In genomic region chrX:40571164-40571563, GRCh38 we compare ENCODE assay signal across 15 cellular contexts. TPM values are rescaled to one million over a fixed set of nuclear protein-coding genes. Genes with fewer than 3 reads are reported as not detected.
DNase-seq lines count a peak whose midpoint lies in the region; ATAC-seq, FAIRE-seq and TF ChIP-seq lines count a peak whose summit lies in the region.
"Not testable (repeated sequence)": the region's sequence is repeated elsewhere in the genome, so short reads cannot be mapped to it uniquely, and the experiment has no call there.
"Had no signal": no experiment of that assay in that cellular context is flagged by ENCODE, and none has a peak within 500 bp of the region (broad histone marks: within the 10 kb centered on the region; RNA-seq: fewer than 3 reads in every experiment).

No MANE protein-coding gene starts in this region.

- not testable (repeated sequence) for FAIRE-seq in HepG2 (lab: Jason Lieb, UNC)

- in situ Hi-C loops in HepG2 (cut with HindIII; ENCODE audit: extremely low pct_ligation_motif_present, low pct_unique_long_range_greater_than_20kb) = not testable (repeated sequence)

- CTCF ChIA-PET in activated CD4-positive, alpha-beta memory T cell treated with anti-CD3 and anti-CD28 coated beads for 36 hours (lab: Charles Lee) = interaction anchor here (1.7 kb wide), 1 partner anchor 27 kb away, joined by 6 read pairs; no protein-coding TSS in a partner anchor
- CTCF ChIA-PET in activated naive CD4-positive, alpha-beta T cell treated with anti-CD3 and anti-CD28 coated beads, Interleukin-2, amount 10 ng/mL, durations not matched to agents 7 days and 5 days (lab: Charles Lee) = interaction anchor here (0.7 kb wide), 1 partner anchor 27 kb away, joined by 4 read pairs; no protein-coding TSS in a partner anchor
- CTCF ChIA-PET in HepG2 (lab: Yijun Ruan, JAX; ENCODE audit: low intra/inter-chr PET ratio, low total read pairs) = not testable (repeated sequence)

- H3K4me3 ChIP-seq in DOHH2 (ENCODE audit: low read length) = peak overlapping the region; percentile 43
- H3K4me3 ChIP-seq in HepG2 (replicated peaks in 1 of 3; ENCODE audit: insufficient read depth in 1 of 3, low read depth in 2 of 3, low read length in 3 of 3) = peak overlapping the region in 2 of 3 experiments; percentile 16 to 40; a peak in 2 of 6 replicates

- TF ChIP-seq RAD21 in HepG2 (CRISPR knock-in tag; IDR thresholded peaks at IDR 0.05) = not testable (repeated sequence)

- H3K9ac ChIP-seq in HepG2 (ENCODE audit: insufficient read depth, low read depth, low read length) = not testable (repeated sequence)

- H3K27me3 ChIP-seq in DOHH2 (ENCODE audit: control insufficient read depth, low read length); HepG2 (ENCODE audit: control insufficient read depth in 1 of 2, insufficient read depth in 2 of 2, low read length in 2 of 2): not testable (repeated sequence)

- not testable (repeated sequence) for H3K9me2 ChIP-seq in DOHH2 (replicated peaks; ENCODE audit: control insufficient read depth, low read length)

- H4K20me1 ChIP-seq in DOHH2 (ENCODE audit: control insufficient read depth, insufficient read depth, low read depth, low read length); HepG2 (ENCODE audit: insufficient read depth, low read length): not testable (repeated sequence)

- H3F3A ChIP-seq in DOHH2 (ENCODE audit: control insufficient read depth, insufficient read depth) = not testable (repeated sequence)

- not testable (repeated sequence) for H3K36me3 ChIP-seq in DOHH2 (ENCODE audit: control insufficient read depth, low read length); HepG2 (replicated peaks in 1 of 2; ENCODE audit: control insufficient read depth in 1 of 2, insufficient read depth in 2 of 2, low read length in 2 of 2)

- not testable (repeated sequence) for H3K27me3 Mint-ChIP-seq in activated CD4-positive, alpha-beta memory T cell treated with anti-CD3 and anti-CD28 coated beads for 36 hours; activated naive CD4-positive, alpha-beta T cell treated with anti-CD3 and anti-CD28 coated beads, Interleukin-2, amount 10 ng/mL, durations not matched to agents 7 days and 5 days

- peaks cover 16% of the 10 kb centered on the region for H3K4me1 Mint-ChIP-seq in activated CD4-positive, alpha-beta memory T cell treated with anti-CD3 and anti-CD28 coated beads for 36 hours (ENCODE audit: low read depth)
- H3K4me1 Mint-ChIP-seq in activated naive CD4-positive, alpha-beta T cell treated with anti-CD3 and anti-CD28 coated beads, Interleukin-2, amount 10 ng/mL, durations not matched to agents 7 days and 5 days = peaks cover 17% of the 10 kb centered on the region

- TF ChIP-seq POLR2A in HepG2 (IDR thresholded peaks at IDR 0.05; ENCODE audit: insufficient read depth in 1 of 2, low read depth in 2 of 2, low read length in 2 of 2) = not testable (repeated sequence)

- not testable (repeated sequence) for TF ChIP-seq CTCF in DOHH2 (IDR thresholded peaks at IDR 0.05; ENCODE audit: low read depth, low read length, poor library complexity, severe bottlenecking); HepG2 (CRISPR knock-in tag; IDR thresholded peaks at IDR 0.05)

- peaks cover 12% of the 10 kb centered on the region for H3K4me1 ChIP-seq in DOHH2 (ENCODE audit: control insufficient read depth, low read length)
- not testable (repeated sequence) for H3K4me1 ChIP-seq in HepG2 (ENCODE audit: insufficient read depth, low read length)

- not testable (repeated sequence) for H3K36me3 Mint-ChIP-seq in activated CD4-positive, alpha-beta memory T cell treated with anti-CD3 and anti-CD28 coated beads for 36 hours; activated naive CD4-positive, alpha-beta T cell treated with anti-CD3 and anti-CD28 coated beads, Interleukin-2, amount 10 ng/mL, durations not matched to agents 7 days and 5 days

- H3K4me3 Mint-ChIP-seq in activated CD4-positive, alpha-beta memory T cell treated with anti-CD3 and anti-CD28 coated beads for 36 hours = peak overlapping the region; percentile 66
- peak overlapping the region; percentile 62 for H3K4me3 Mint-ChIP-seq in activated naive CD4-positive, alpha-beta T cell treated with anti-CD3 and anti-CD28 coated beads, Interleukin-2, amount 10 ng/mL, durations not matched to agents 7 days and 5 days

- H3K27ac Mint-ChIP-seq in activated CD4-positive, alpha-beta memory T cell treated with anti-CD3 and anti-CD28 coated beads for 36 hours = peak overlapping the region; percentile 88
- peak overlapping the region; percentile 85 for H3K27ac Mint-ChIP-seq in activated naive CD4-positive, alpha-beta T cell treated with anti-CD3 and anti-CD28 coated beads, Interleukin-2, amount 10 ng/mL, durations not matched to agents 7 days and 5 days

- not testable (repeated sequence) for TF ChIP-seq EP300 in HepG2 (IDR thresholded peaks at IDR 0.05; ENCODE audit: low read depth in 2 of 2, low read length in 2 of 2); HepG2 (CRISPR knock-in tag; IDR thresholded peaks at IDR 0.05; ENCODE audit: borderline replicate concordance)

- not testable (repeated sequence) for H3K9me3 ChIP-seq in DOHH2 (ENCODE audit: control insufficient read depth, insufficient read depth, low read length); HepG2 (ENCODE audit: low read length)

- not testable (repeated sequence) for H2AFZ ChIP-seq in HepG2 (ENCODE audit: low read length)

- DNase-seq in T-helper 1 cell = peak in 3 of 5 donors; percentile 4 to 33 (median 11)
- DNase-seq in activated CD4-positive, alpha-beta memory T cell treated with anti-CD3 and anti-CD28 coated beads for 36 hours = peak; percentile 71
- peak; percentile 60 for DNase-seq in activated naive CD4-positive, alpha-beta T cell treated with anti-CD3 and anti-CD28 coated beads, Interleukin-2, amount 10 ng/mL, durations not matched to agents 7 days and 5 days
- DNase-seq in HepG2 (ENCODE audit: low spot score) = not testable (repeated sequence)
- DNase-seq in stimulated activated CD4-positive, alpha-beta T cell treated with anti-CD3 and anti-CD28 coated beads, Interleukin-2, amount 100 ng/mL, for 24 hours = peak; percentile 16 to 60

- H3K9me3 Mint-ChIP-seq in activated CD4-positive, alpha-beta memory T cell treated with anti-CD3 and anti-CD28 coated beads for 36 hours; activated naive CD4-positive, alpha-beta T cell treated with anti-CD3 and anti-CD28 coated beads, Interleukin-2, amount 10 ng/mL, durations not matched to agents 7 days and 5 days: not testable (repeated sequence)

- H3K4me2 ChIP-seq in DOHH2 (ENCODE audit: low read length) (peak overlapping the region; percentile 55), HepG2 (ENCODE audit: low read depth, low read length) (peak overlapping the region; percentile 55; the same call in 1 of the 2 replicates)

- not testable (repeated sequence) for H3K27ac ChIP-seq in DOHH2 (ENCODE audit: low read depth, low read length); HepG2 (ENCODE audit: extremely low read length, insufficient read depth, low read length)

- ATAC-seq in HG02870 (IDR thresholded peaks at IDR 0.05; ENCODE audit: unreplicated experiment) = peak; percentile 11
- ATAC-seq in HepG2 = not testable (repeated sequence)

- POLR2A ChIA-PET in activated CD4-positive, alpha-beta memory T cell treated with anti-CD3 and anti-CD28 coated beads for 36 hours (lab: Charles Lee); HepG2 (lab: Yijun Ruan, JAX): not testable (repeated sequence)

- 2% methylated on average over 3 of the region's 5 CpGs for WGBS in HepG2 (ENCODE audit: low lambda C conversion rate)

- BruUV-seq in HepG2 (replicated peaks; lab: Mats Ljungman, UMichigan) = not testable (repeated sequence)

- intact Hi-C loops in activated CD4-positive, alpha-beta memory T cell treated with anti-CD3 and anti-CD28 coated beads for 36 hours (cut with micrococcal nuclease); HepG2 (cut with micrococcal nuclease; ENCODE audit: unreplicated experiment): not testable (repeated sequence)

- H3K79me2 ChIP-seq in DOHH2 (ENCODE audit: control insufficient read depth, low read length); HepG2 (ENCODE audit: insufficient read depth, low read length): not testable (repeated sequence)

RNA-seq across cellular contexts. Expression of gene ATP6AP2, which starts 9.6 kb away (rescaled TPM):
- 10 to 100 TPM; 62.5 to 65.5 TPM for total RNA-seq in activated CD4-positive, alpha-beta memory T cell treated with anti-CD3 and anti-CD28 coated beads for 36 hours
- 29.0 and 55.6 TPM in 2 replicates for total RNA-seq in HepG2 (2016; rRNA removed; fragmentation: Illumina TruSeq; extraction: Trizol)
- 4.1 TPM in 2 replicates for total RNA-seq in HepG2 (2016; cell fraction: cytosol; rRNA removed; fragmentation: Illumina TruSeq; extraction: Trizol; ENCODE audit: low read depth)
- total RNA-seq in HepG2 (2016; cell fraction: insoluble cytoplasmic fraction; rRNA removed; fragmentation: Illumina TruSeq; extraction: Trizol) = 32.6 and 56.9 TPM in 2 replicates
- total RNA-seq in HepG2 (2016; cell fraction: membrane; rRNA removed; fragmentation: Illumina TruSeq; extraction: Trizol) = 7.8 and 9.1 TPM in 2 replicates
- total RNA-seq in HepG2 (2016; cell fraction: nucleus; rRNA removed; fragmentation: Illumina TruSeq; extraction: Trizol) = 52.1 and 67.7 TPM in 2 replicates
- polyA plus RNA-seq in HepG2 (2011; rRNA removed) = 93.5 and 108 TPM in 2 replicates
- 53.3 and 81.4 TPM in 2 replicates for polyA plus RNA-seq in HepG2 (2011; cell fraction: cytosol; rRNA removed)
- polyA plus RNA-seq in HepG2 (2011; cell fraction: nucleus; rRNA removed) = 24.6 and 29.7 TPM in 2 replicates
- 58.5 and 72.4 TPM in 2 replicates for polyA plus RNA-seq in HepG2 (2012)
- polyA plus RNA-seq in HepG2 (2016; cell fraction: cytosol; fragmentation: Illumina TruSeq; extraction: Trizol; ENCODE audit: low read depth) = 4.0 and 4.1 TPM in 2 replicates
- 35.9 and 36.1 TPM in 2 replicates for polyA plus RNA-seq in HepG2 (2016; cell fraction: insoluble cytoplasmic fraction; fragmentation: Illumina TruSeq; extraction: Trizol; ENCODE audit: low read depth)
- 6.9 and 7.3 TPM in 2 replicates for polyA plus RNA-seq in HepG2 (2016; cell fraction: membrane; fragmentation: Illumina TruSeq; extraction: Trizol; ENCODE audit: low read depth)
- 84.4 and 93.6 TPM in 2 replicates for polyA plus RNA-seq in HepG2 (2016; cell fraction: nucleus; fragmentation: Illumina TruSeq; extraction: Trizol; ENCODE audit: insufficient read depth, low read depth)
- polyA minus RNA-seq in HepG2 (2011; rRNA and poly(A)+ RNA removed; ENCODE audit: low replicate concordance) = 46.6 and 99.6 TPM in 2 replicates
- polyA minus RNA-seq in HepG2 (2011; cell fraction: cytosol; rRNA and poly(A)+ RNA removed) = 54.8 and 81.6 TPM in 2 replicates
- polyA minus RNA-seq in HepG2 (2011; cell fraction: nucleus; rRNA and poly(A)+ RNA removed) = 29.4 and 33.7 TPM in 2 replicates

RNA-seq across cellular contexts. Expression of gene MPC1L, which starts 52.1 kb away (rescaled TPM):
- total RNA-seq in activated CD4-positive, alpha-beta memory T cell treated with anti-CD3 and anti-CD28 coated beads for 36 hours = not detected
- total RNA-seq in HepG2 (2016; rRNA removed; fragmentation: Illumina TruSeq; extraction: Trizol) = not detected in 2 replicates
- total RNA-seq in HepG2 (2016; cell fraction: cytosol; rRNA removed; fragmentation: Illumina TruSeq; extraction: Trizol; ENCODE audit: low read depth) = not detected in 2 replicates
- total RNA-seq in HepG2 (2016; cell fraction: insoluble cytoplasmic fraction; rRNA removed; fragmentation: Illumina TruSeq; extraction: Trizol) = not detected in 2 replicates
- not detected in 2 replicates for total RNA-seq in HepG2 (2016; cell fraction: membrane; rRNA removed; fragmentation: Illumina TruSeq; extraction: Trizol)
- not detected in 2 replicates for total RNA-seq in HepG2 (2016; cell fraction: nucleus; rRNA removed; fragmentation: Illumina TruSeq; extraction: Trizol)
- polyA plus RNA-seq in HepG2 (2011; rRNA removed) = not detected in 2 replicates
- polyA plus RNA-seq in HepG2 (2011; cell fraction: cytosol; rRNA removed) = not detected in 2 replicates
- not detected in 2 replicates for polyA plus RNA-seq in HepG2 (2011; cell fraction: nucleus; rRNA removed)
- not detected in 2 replicates for polyA plus RNA-seq in HepG2 (2012)
- not detected in 2 replicates for polyA plus RNA-seq in HepG2 (2016; cell fraction: cytosol; fragmentation: Illumina TruSeq; extraction: Trizol; ENCODE audit: low read depth)
- polyA plus RNA-seq in HepG2 (2016; cell fraction: insoluble cytoplasmic fraction; fragmentation: Illumina TruSeq; extraction: Trizol; ENCODE audit: low read depth) = not detected in 2 replicates
- polyA plus RNA-seq in HepG2 (2016; cell fraction: membrane; fragmentation: Illumina TruSeq; extraction: Trizol; ENCODE audit: low read depth) = not detected in 2 replicates
- polyA plus RNA-seq in HepG2 (2016; cell fraction: nucleus; fragmentation: Illumina TruSeq; extraction: Trizol; ENCODE audit: insufficient read depth, low read depth) = not detected in 2 replicates
- polyA minus RNA-seq in HepG2 (2011; rRNA and poly(A)+ RNA removed; ENCODE audit: low replicate concordance) = not detected in 2 replicates
- polyA minus RNA-seq in HepG2 (2011; cell fraction: cytosol; rRNA and poly(A)+ RNA removed) = not detected in 2 replicates
- not detected in 2 replicates for polyA minus RNA-seq in HepG2 (2011; cell fraction: nucleus; rRNA and poly(A)+ RNA removed)
- total RNA-seq: fibroblast of villous mesenchyme, hepatocyte, lung microvascular endothelial cell, pulmonary artery endothelial cell, Right ventricle myocardium inferior, suprapubic skin had no signal
- polyA plus RNA-seq: hepatocyte, keratinocyte, smooth muscle cell had no signal
